Comparison of ENCODE assay signal across 1 cellular context in genomic region chr1:2250721-2251281, GRCh38.
TF ChIP-seq lines count a peak whose summit lies in the region.

No MANE protein-coding gene starts in this region.

TF ChIP-seq in HepG2, 621 proteins besides CTCF, POLR2A, EP300 and RAD21 (continued from another document):
- TF ChIP-seq ZBTB44 (CRISPR knock-in tag; IDR thresholded peaks at IDR 0.05) (no peak), TEF (CRISPR knock-in tag; IDR thresholded peaks at IDR 0.05) (no peak), PRDM4 (CRISPR knock-in tag; IDR thresholded peaks at IDR 0.05; ENCODE audit: borderline replicate concordance) (no peak; the same call in 1 of the 2 replicates), ZNF652 (CRISPR knock-in tag; IDR thresholded peaks at IDR 0.05; ENCODE audit: borderline replicate concordance, low read depth) (no peak), RBM39 (IDR thresholded peaks at IDR 0.05; ENCODE audit: low read depth, low read length, poor library complexity, severe bottlenecking) (peak; percentile 52), NR3C1 (CRISPR knock-in tag; IDR thresholded peaks at IDR 0.05) (no peak), MEF2D (CRISPR knock-in tag; IDR thresholded peaks at IDR 0.05) (peak; percentile 67), ZNF296 (CRISPR knock-in tag; conservative IDR thresholded peaks at IDR 0.05) (peak; percentile 49), MIXL1 (CRISPR knock-in tag; IDR thresholded peaks at IDR 0.05) (peak; percentile 89), HNF4A (CRISPR knock-in tag; IDR thresholded peaks at IDR 0.05) (peak; percentile 94), MNT (IDR thresholded peaks at IDR 0.05) (peak; percentile 18; the same call in 1 of the 2 replicates), ZNF331 (CRISPR knock-in tag; IDR thresholded peaks at IDR 0.05) (peak; percentile 72), RBAK (CRISPR knock-in tag; IDR thresholded peaks at IDR 0.05) (no peak), NFYC (CRISPR knock-in tag; IDR thresholded peaks at IDR 0.05) (peak; percentile 40; the same call in 1 of the 2 replicates), SP1 (IDR thresholded peaks at IDR 0.05) (no peak), SP1 (CRISPR knock-in tag; IDR thresholded peaks at IDR 0.05) (0 out of 2 replicates have a peak, but pooled peaks have one; percentile 28), MEIS2 (CRISPR knock-in tag; IDR thresholded peaks at IDR 0.05) (0 out of 2 replicates have a peak, but pooled peaks have one; percentile 52)
